In genomic region chr1:108199781-108200626, GRCh38 we compare ENCODE assay signal across 8 cellular contexts. TPM values are rescaled to one million over a fixed set of nuclear protein-coding genes. Genes with fewer than 3 reads are reported as not detected.
A peak's percentile ranks its signal among the peaks of the same experiment; 100 is the strongest.
DNase-seq lines count a peak whose midpoint lies in the region; ATAC-seq and TF ChIP-seq lines count a peak whose summit lies in the region.

SLC25A24 (minus strand) TSS chr1:108200343; CDS start chr1:108200138, 205 bp downstream.

- no peak for TF ChIP-seq CTCF in Calu3 (IDR thresholded peaks at IDR 0.05; ENCODE audit: unreplicated experiment)
- TF ChIP-seq CTCF in fibroblast of villous mesenchyme (IDR thresholded peaks at IDR 0.05; ENCODE audit: insufficient read depth, low read depth, low read length): no peak
- no peak for TF ChIP-seq CTCF in neural crest cell (conservative IDR thresholded peaks at IDR 0.05)

- no peaks in the 10 kb centered on the region for H3K4me1 ChIP-seq in stomach smooth muscle (ENCODE audit: control insufficient read depth, insufficient read depth, low read length)

- no peaks in the 10 kb centered on the region for H3K9me3 ChIP-seq in stomach smooth muscle (ENCODE audit: control insufficient read depth in 2 of 2, low read length in 2 of 2)

- H3K9me3 Mint-ChIP-seq in Calu3 (ENCODE audit: low read depth, unreplicated experiment): peaks cover 6% of the 10 kb centered on the region
- peaks cover 11% of the 10 kb centered on the region for H3K9me3 Mint-ChIP-seq in neural crest cell

- peaks cover 0 to 3% of the 10 kb centered on the region in 2 donors for H3K36me3 ChIP-seq in stomach smooth muscle (ENCODE audit: control insufficient read depth in 2 of 2, insufficient read depth in 2 of 2, low read length in 2 of 2)

- H3K36me3 Mint-ChIP-seq in Calu3 (ENCODE audit: insufficient read depth, unreplicated experiment) (peaks cover 40% of the 10 kb centered on the region), neural crest cell (ENCODE audit: low read depth) (peaks cover 34% of the 10 kb centered on the region)

- no TSS peak for BruUV-seq in Calu3 (replicated peaks; lab: Mats Ljungman, UMichigan)

- CTCF ChIA-PET in Calu3 (lab: Charles Lee): interaction anchor here (0.7 kb wide), 1 partner anchor 128 kb away, joined by 3 read pairs; no protein-coding TSS in a partner anchor

- peak; percentile 83 for DNase-seq in Calu3
- peak; percentile 81 for DNase-seq in HuH-7 (ENCODE audit: low spot score)
- DNase-seq in SHP77 (lab: John Stamatoyannopoulos, UW): peak; percentile 67 to 80
- peak; percentile 69 for DNase-seq in activated gamma-delta T cell treated with Interleukin-2 at 50 U/mL for 16 hours
- peak; percentile 81 for DNase-seq in fibroblast of villous mesenchyme (ENCODE audit: low read depth)
- peak; percentile 65 for DNase-seq in neural crest cell (ENCODE audit: low read depth, low spot score)

- H3K4me1 Mint-ChIP-seq in Calu3 (ENCODE audit: low read depth, unreplicated experiment) (peaks cover 21% of the 10 kb centered on the region), neural crest cell (peaks cover 47% of the 10 kb centered on the region)

- H3K9ac ChIP-seq in stomach smooth muscle (ENCODE audit: low read length in 2 of 2): peak within 1 kb of the TSS; percentile 70 to 80

- H3K27ac Mint-ChIP-seq in Calu3 (ENCODE audit: unreplicated experiment) (peak within 1 kb of the TSS; percentile 87), neural crest cell (ENCODE audit: unreplicated experiment) (peak within 1 kb of the TSS; percentile 93)

- H3K4me3 Mint-ChIP-seq in Calu3 (ENCODE audit: low read depth, unreplicated experiment) (peak within 1 kb of the TSS; percentile 89), neural crest cell (peak within 1 kb of the TSS; percentile 93)

- intact Hi-C loops in Calu3 (cut with micrococcal nuclease; ENCODE audit: unreplicated experiment): no loop called here

- H3K27ac ChIP-seq in stomach smooth muscle (ENCODE audit: low read length): peak within 1 kb of the TSS; percentile 53

- H3K27me3 ChIP-seq in stomach smooth muscle (ENCODE audit: control insufficient read depth in 1 of 2, insufficient read depth in 2 of 2, low read length in 2 of 2): no peaks in the 10 kb centered on the region

- H3K27me3 Mint-ChIP-seq in Calu3 (ENCODE audit: unreplicated experiment) (no peaks in the 10 kb centered on the region), neural crest cell (ENCODE audit: low read depth) (peaks cover 2% of the 10 kb centered on the region)

- H3K4me3 ChIP-seq in fibroblast of villous mesenchyme (ENCODE audit: low read depth, low read length) (peak within 1 kb of the TSS; percentile 94), stomach smooth muscle (ENCODE audit: low read length in 2 of 2) (peak within 1 kb of the TSS; percentile 93 to 94)

- peak; percentile 96 for ATAC-seq in GM21381 (IDR thresholded peaks at IDR 0.05; ENCODE audit: unreplicated experiment)

RNA-seq across cellular contexts. Expression of gene SLC25A24, which starts in this region (rescaled TPM):
- total RNA-seq in Calu3 (2022) (40.7 and 41.0 TPM in 2 replicates), fibroblast of villous mesenchyme (62.2 and 80.7 TPM in 2 replicates), neural crest cell (47.6 and 48.6 TPM in 2 replicates)

Comparison
In these comparisons a context has a peak if more than half of its experiments do, and no peak if none do; other contexts are left out.
1. Peak in every context shown above with its lines: DNase-seq, ATAC-seq, H3K4me3 ChIP-seq and H3K27ac ChIP-seq.